ENCODE assay signal across 9 cellular contexts in genomic region chr11:77879218-77879617, GRCh38. TPM values are rescaled to one million over a fixed set of nuclear protein-coding genes. Genes with fewer than 3 reads are reported as not detected.
DNase-seq lines count a peak whose midpoint lies in the region; ATAC-seq and TF ChIP-seq lines count a peak whose summit lies in the region.
"Had no signal": no experiment of that assay in that cellular context is flagged by ENCODE, and none has a peak within 500 bp of the region (broad histone marks: within the 10 kb centered on the region; RNA-seq: fewer than 3 reads in every experiment).

No MANE protein-coding gene starts in this region.

- H3K27ac Mint-ChIP-seq in activated CD8-positive, alpha-beta T cell treated with anti-CD3 and anti-CD28 coated beads, Interleukin-2, amount 10 ng/mL, durations not matched to agents 7 days and 5 days: peak overlapping the region; percentile 75
- H3K27ac Mint-ChIP-seq: dendritic cell treated with granulocyte-macrophage colony-stimulating factor and Interleukin-4, amounts not matched to agents 40 ng/mL and 50 ng/mL, for 4 days had no signal

- H3K9me3 ChIP-seq in psoas muscle: no peaks in the 10 kb centered on the region

- H3K4me1 ChIP-seq in psoas muscle: peaks cover 5% of the 10 kb centered on the region

- H3K36me3 ChIP-seq in psoas muscle (ENCODE audit: insufficient read depth in 1 of 2, low read depth in 1 of 2): peaks cover 0 to 93% of the 10 kb centered on the region in 2 donors

- CTCF ChIA-PET in activated CD8-positive, alpha-beta T cell treated with anti-CD3 and anti-CD28 coated beads, Interleukin-2, amount 10 ng/mL, durations not matched to agents 7 days and 5 days (lab: Charles Lee): no interaction called here

- H3K27me3 ChIP-seq in psoas muscle (ENCODE audit: insufficient read depth in 3 of 3, low read length in 2 of 3): no peaks in the 10 kb centered on the region

- H3K4me3 ChIP-seq in psoas muscle: no peak overlapping the region

- TF ChIP-seq CTCF in psoas muscle (IDR thresholded peaks at IDR 0.05): no peak

- peaks cover 23% of the 10 kb centered on the region for H3K4me1 Mint-ChIP-seq in activated CD8-positive, alpha-beta T cell treated with anti-CD3 and anti-CD28 coated beads, Interleukin-2, amount 10 ng/mL, durations not matched to agents 7 days and 5 days (ENCODE audit: low read depth)

- 79 to 92% (median 83%) methylated on average over 3 of the region's 3 CpGs for WGBS in psoas muscle, 3 donors

- intact Hi-C loops in psoas muscle (cut with DNase I): no loop called here

- H3K4me3 Mint-ChIP-seq in activated CD8-positive, alpha-beta T cell treated with anti-CD3 and anti-CD28 coated beads, Interleukin-2, amount 10 ng/mL, durations not matched to agents 7 days and 5 days: no peak overlapping the region
- H3K4me3 Mint-ChIP-seq: dendritic cell treated with granulocyte-macrophage colony-stimulating factor and Interleukin-4, amounts not matched to agents 40 ng/mL and 50 ng/mL, for 4 days had no signal

- H3K27ac ChIP-seq in psoas muscle: peak overlapping the region; percentile 71

- ATAC-seq in HG02870 (IDR thresholded peaks at IDR 0.05; ENCODE audit: unreplicated experiment): peak; percentile 91
- peak; percentile 80 for ATAC-seq in activated CD8-positive, alpha-beta T cell treated with anti-CD3 and anti-CD28 coated beads, Interleukin-2, amount 10 ng/mL, durations not matched to agents 7 days and 5 days
- peak in 3 of 4 donors; percentile 34 to 69 (median 35) for ATAC-seq in psoas muscle
- ATAC-seq in GM18909 (IDR thresholded peaks at IDR 0.05; ENCODE audit: poor library complexity, unreplicated experiment): no peak

- POLR2A ChIA-PET in activated CD8-positive, alpha-beta T cell treated with anti-CD3 and anti-CD28 coated beads, Interleukin-2, amount 10 ng/mL, durations not matched to agents 7 days and 5 days (lab: Charles Lee): no interaction called here

- DNase-seq in NCI-H1436 (lab: John Stamatoyannopoulos, UW): peak; percentile 28
- no peak for DNase-seq in NCI-H1436 treated with DMSO at 0.1 percent for 48 hours (lab: John Stamatoyannopoulos, UW)
- DNase-seq in activated CD8-positive, alpha-beta T cell treated with anti-CD3 and anti-CD28 coated beads, Interleukin-2, amount 10 ng/mL, durations not matched to agents 7 days and 5 days: peak; percentile 52
- peak; percentile 79 to 89 for DNase-seq in psoas muscle
- DNase-seq in OCI-M2 (lab: John Stamatoyannopoulos, UW; ENCODE audit: unreplicated experiment): no peak
- no peak for DNase-seq in NOMO-1 treated with DMSO at 0.1 percent for 48 hours (lab: John Stamatoyannopoulos, UW; ENCODE audit: unreplicated experiment)

- no peaks in the 10 kb centered on the region for H3K9me3 Mint-ChIP-seq in activated CD8-positive, alpha-beta T cell treated with anti-CD3 and anti-CD28 coated beads, Interleukin-2, amount 10 ng/mL, durations not matched to agents 7 days and 5 days (ENCODE audit: insufficient read depth)
- H3K9me3 Mint-ChIP-seq: dendritic cell treated with granulocyte-macrophage colony-stimulating factor and Interleukin-4, amounts not matched to agents 40 ng/mL and 50 ng/mL, for 4 days had no signal

- H3K27me3 Mint-ChIP-seq in activated CD8-positive, alpha-beta T cell treated with anti-CD3 and anti-CD28 coated beads, Interleukin-2, amount 10 ng/mL, durations not matched to agents 7 days and 5 days (ENCODE audit: low read depth): no peaks in the 10 kb centered on the region
- H3K27me3 Mint-ChIP-seq: dendritic cell treated with granulocyte-macrophage colony-stimulating factor and Interleukin-4, amounts not matched to agents 40 ng/mL and 50 ng/mL, for 4 days had no signal

- H3K36me3 Mint-ChIP-seq in activated CD8-positive, alpha-beta T cell treated with anti-CD3 and anti-CD28 coated beads, Interleukin-2, amount 10 ng/mL, durations not matched to agents 7 days and 5 days (ENCODE audit: low read depth): peaks cover 31% of the 10 kb centered on the region

RNA-seq across cellular contexts. Expression of gene AAMDC, which starts 58.3 kb away (rescaled TPM):
- 10 to 100 TPM; 12.7 to 13.0 TPM for total RNA-seq in activated CD8-positive, alpha-beta T cell treated with anti-CD3 and anti-CD28 coated beads, Interleukin-2, amount 10 ng/mL, durations not matched to agents 7 days and 5 days
- 10 to 100 TPM; 54.5 to 70.1 (median 61.3) TPM for total RNA-seq in psoas muscle
- 100 to 1,000 TPM in 1 of 3 donors, 10 to 100 TPM in 2; 93.4 to 160 (median 99.8) TPM for polyA plus RNA-seq in psoas muscle

RNA-seq across cellular contexts. Expression of gene RSF1, which starts 58.7 kb away (rescaled TPM):
- 10 to 100 TPM; 41.1 to 49.1 TPM for total RNA-seq in activated CD8-positive, alpha-beta T cell treated with anti-CD3 and anti-CD28 coated beads, Interleukin-2, amount 10 ng/mL, durations not matched to agents 7 days and 5 days
- 10 to 100 TPM; 30.0 to 34.8 (median 32.4) TPM for total RNA-seq in psoas muscle
- polyA plus RNA-seq in psoas muscle: 10 to 100 TPM in 1 of 3 donors, 1 to 10 TPM in 2; 2.7 to 18.5 (median 6.9) TPM

Comparison
In these comparisons a context has a peak if more than half of its experiments do, and no peak if none do; other contexts are left out.
1. DNase-seq: peak in NCI-H1436 (single experiment), activated CD8-positive, alpha-beta T cell treated with anti-CD3 and anti-CD28 coated beads, Interleukin-2, amount 10 ng/mL, durations not matched to agents 7 days and 5 days (single experiment) and psoas muscle (2 of 2); none in NCI-H1436 treated with DMSO at 0.1 percent for 48 hours (single experiment), OCI-M2 (single experiment) and NOMO-1 treated with DMSO at 0.1 percent for 48 hours (single experiment).